Comparison of ENCODE assay signal across 9 cellular contexts in genomic region chrX:155971658-155972057, GRCh38. TPM values are rescaled to one million over a fixed set of nuclear protein-coding genes. Genes with fewer than 3 reads are reported as not detected.
DNase-seq lines count a peak whose midpoint lies in the region; ATAC-seq and TF ChIP-seq lines count a peak whose summit lies in the region.
"Not testable (repeated sequence)": the region's sequence is repeated elsewhere in the genome, so short reads cannot be mapped to it uniquely, and the experiment has no call there.
"Had no signal": no experiment of that assay in that cellular context is flagged by ENCODE, and none has a peak within 500 bp of the region (broad histone marks: within the 10 kb centered on the region; RNA-seq: fewer than 3 reads in every experiment).

No MANE protein-coding gene starts in this region.

- not testable (repeated sequence) for H3K27ac Mint-ChIP-seq in neural progenitor cell

- not testable (repeated sequence) for H3F3A ChIP-seq in neural progenitor cell (ENCODE audit: low read depth)

- H3K4me3 Mint-ChIP-seq in neural progenitor cell, result not testable (repeated sequence)

- not testable (repeated sequence) for H4K20me1 ChIP-seq in neural progenitor cell (ENCODE audit: low read depth)

- intact Hi-C loops in Panc1 (cut with micrococcal nuclease; ENCODE audit: unreplicated experiment), result not testable (repeated sequence)

- H3K79me2 ChIP-seq in neural progenitor cell (ENCODE audit: low read depth), result not testable (repeated sequence)

- not testable (repeated sequence) for H3K36me3 Mint-ChIP-seq in neural progenitor cell

- H3K36me3 ChIP-seq in GM06990 (ENCODE audit: control insufficient read depth, insufficient read depth, low read length); Panc1 (ENCODE audit: control insufficient read depth, insufficient read depth, low read length); neural progenitor cell: not testable (repeated sequence)

- peaks cover 15% of the 10 kb centered on the region for H3K9me3 Mint-ChIP-seq in neural progenitor cell

- H3K27me3 Mint-ChIP-seq in neural progenitor cell (ENCODE audit: insufficient read depth, low read depth), result not testable (repeated sequence)

- POLR2A ChIA-PET in Panc1 (lab: Charles Lee), result not testable (repeated sequence)

- ATAC-seq in Panc1, result peak; percentile 65; the same call in 1 of the 2 replicates

- in situ Hi-C loops in KBM-7 (cut with MboI; ENCODE audit: low pct_unique_long_range_greater_than_20kb, low sequenced_read_pairs); Panc1 (cut with HindIII; ENCODE audit: low pct_unique_long_range_greater_than_20kb, low sequenced_read_pairs): not testable (repeated sequence)

- not testable (repeated sequence) for H3K27ac ChIP-seq in Panc1 (ENCODE audit: low read length); VCaP; neural progenitor cell

- CTCF ChIA-PET in Panc1 (lab: Charles Lee), result not testable (repeated sequence)

- not testable (repeated sequence) for H3K9me3 ChIP-seq in Panc1 (ENCODE audit: control insufficient read depth, insufficient read depth, low read depth, low read length); neural progenitor cell (ENCODE audit: low read depth)

- H3K4me1 Mint-ChIP-seq in neural progenitor cell, result not testable (repeated sequence)

- not testable (repeated sequence) for H3K9ac ChIP-seq in neural progenitor cell

- BruUV-seq in Panc1 (replicated peaks; lab: Mats Ljungman, UMichigan), result not testable (repeated sequence)

- DNase-seq in AG10803 (ENCODE audit: low read depth); GM06990 (ENCODE audit: extremely low read depth, insufficient read length); Panc1 (ENCODE audit: low read depth, low spot score): not testable (repeated sequence)
- DNase-seq in KBM-7, result peak; percentile 61
- DNase-seq in NCI-H69 (lab: John Stamatoyannopoulos, UW), result peak; percentile 1
- DNase-seq in dermis blood vessel endothelial cell, result peak; percentile 16
- DNase-seq in neural progenitor cell (ENCODE audit: low spot score), result peak; percentile 4

- not testable (repeated sequence) for H3K27me3 ChIP-seq in GM06990 (replicated peaks; ENCODE audit: control insufficient read depth, insufficient read depth, low read length); Panc1 (ENCODE audit: control insufficient read depth, insufficient read depth, low read length); neural progenitor cell

- not testable (repeated sequence) for H3K4me1 ChIP-seq in Panc1 (ENCODE audit: control insufficient read depth, insufficient read depth, low read length); neural progenitor cell

- H3K4me2 ChIP-seq in neural progenitor cell, result not testable (repeated sequence)

- TF ChIP-seq CTCF in AG10803 (conservative IDR thresholded peaks at IDR 0.05; ENCODE audit: low read length), result 0 out of 2 replicates have a peak, but pooled peaks have one; percentile 11
- peak; percentile 10 for TF ChIP-seq CTCF in GM06990 (IDR thresholded peaks at IDR 0.05; ENCODE audit: insufficient read depth, low read length, poor library complexity, severe bottlenecking)
- TF ChIP-seq CTCF in Panc1 (IDR thresholded peaks at IDR 0.05), result peak; percentile 59
- peak; percentile 60 for TF ChIP-seq CTCF in VCaP (conservative IDR thresholded peaks at IDR 0.05)
- peak; percentile 38 for TF ChIP-seq CTCF in neural progenitor cell (IDR thresholded peaks at IDR 0.05)

- not testable (repeated sequence) for H2AFZ ChIP-seq in neural progenitor cell (replicated peaks)

- H3K4me3 ChIP-seq in AG10803 (ENCODE audit: low read length); GM06990 (replicated peaks; ENCODE audit: low read depth, low read length); Panc1 (ENCODE audit: low read depth in 2 of 2, low read length in 2 of 2); neural progenitor cell: not testable (repeated sequence)

RNA-seq across cellular contexts. Expression of gene IL9R, which starts 25.8 kb away (rescaled TPM):
- 0.46 TPM for total RNA-seq in Panc1 (2021; ENCODE audit: unreplicated experiment)
- polyA plus RNA-seq in Panc1 (2012; ENCODE audit: insufficient read length), result not detected
- total RNA-seq in dermis blood vessel endothelial cell, result not detected in 2 replicates
- 0.25 TPM in 1 of 2 replicates, not detected in the other for total RNA-seq in neural progenitor cell (ENCODE audit: low replicate concordance)
- total RNA-seq: Right ventricle myocardium superior had no signal

Comparison
In these comparisons a context has a peak if more than half of its experiments do, and no peak if none do; other contexts are left out.
1. CTCF ChIP-seq: peak in every context shown above with its lines; median percentile 60 in VCaP; 59 in Panc1; 38 in neural progenitor cell; 11 in AG10803; 10 in GM06990.